8 cellular contexts compared by ENCODE assay signal in genomic region chr5:134905246-134905996, GRCh38. TPM values are rescaled to one million over a fixed set of nuclear protein-coding genes. Genes with fewer than 3 reads are reported as not detected.
DNase-seq lines count a peak whose midpoint lies in the region; ATAC-seq, FAIRE-seq and TF ChIP-seq lines count a peak whose summit lies in the region.

No MANE protein-coding gene starts in this region.

- H3K4me3 ChIP-seq in HUES48 (ENCODE audit: low read depth, low read length) (peak overlapping the region; percentile 100), Panc1 (ENCODE audit: low read depth in 2 of 2, low read length in 2 of 2) (peak overlapping the region; percentile 70 to 75), fibroblast of mammary gland (ENCODE audit: control insufficient read depth, low read depth, low read length) (peak overlapping the region; percentile 84), stomach (peak overlapping the region; percentile 72 to 89 (median 81))

- 0 to 2% (median 0%) methylated on average over 41 to 54 of the region's 54 CpGs for WGBS in stomach, 5 donors

- peaks cover 4% of the 10 kb centered on the region for H3K36me3 Mint-ChIP-seq in nephron (ENCODE audit: low read depth)

- no peak for FAIRE-seq in D721Med (lab: Jason Lieb, UNC)

- H3K4me3 Mint-ChIP-seq in nephron = peak overlapping the region; percentile 92 to 93 (median 93)

- DNase-seq in D721Med (ENCODE audit: insufficient read length, low spot score) (no peak), Panc1 (ENCODE audit: low read depth, low spot score) (peak; percentile 50), activated T-helper 1 cell treated with Interleukin-2 at 50 U/mL for 16 hours (ENCODE audit: low read depth) (peak; percentile 26), fibroblast of mammary gland (ENCODE audit: low read depth) (peak; percentile 82), stomach (peak; percentile 58)

- BruUV-seq in Panc1 (replicated peaks; lab: Mats Ljungman, UMichigan) = no TSS peak

- H3K36me3 ChIP-seq in HUES48 (ENCODE audit: control insufficient read depth, insufficient read depth, low read length) (peaks cover 10% of the 10 kb centered on the region), Panc1 (ENCODE audit: control insufficient read depth, insufficient read depth, low read length) (no peaks in the 10 kb centered on the region; the same call in 1 of the 2 replicates), stomach (peaks cover 0 to 31% (median 23%) of the 10 kb centered on the region in 4 donors)

- no peaks in the 10 kb centered on the region for H3K9me3 Mint-ChIP-seq in nephron

- POLR2A ChIA-PET in Panc1 (lab: Charles Lee) = no interaction called here

- peak overlapping the region; percentile 98 for H3K9ac ChIP-seq in HUES48 (ENCODE audit: low read depth, low read length)

- ATAC-seq in GM21367 (IDR thresholded peaks at IDR 0.05; ENCODE audit: unreplicated experiment) (peak; percentile 27), Panc1 (peak; percentile 76)

- peak overlapping the region; percentile 99 to 100 (median 99) for H3K27ac Mint-ChIP-seq in nephron

- H3K27me3 ChIP-seq in HUES48 (ENCODE audit: control insufficient read depth, insufficient read depth, low read length) (no peaks in the 10 kb centered on the region), Panc1 (ENCODE audit: control insufficient read depth, insufficient read depth, low read length) (no peaks in the 10 kb centered on the region), stomach (no peaks in the 10 kb centered on the region)

- no peaks in the 10 kb centered on the region for H3K9me3 ChIP-seq in HUES48 (ENCODE audit: control insufficient read depth, insufficient read depth, low read length)
- no peaks in the 10 kb centered on the region for H3K9me3 ChIP-seq in Panc1 (ENCODE audit: control insufficient read depth, insufficient read depth, low read depth, low read length)
- H3K9me3 ChIP-seq in stomach = no peaks in the 10 kb centered on the region

- peak; percentile 76 for TF ChIP-seq CTCF in D721Med (IDR thresholded peaks at IDR 0.05; ENCODE audit: insufficient read depth, missing control alignments)
- peak; percentile 84 for TF ChIP-seq CTCF in Panc1 (IDR thresholded peaks at IDR 0.05)
- peak; percentile 65 for TF ChIP-seq CTCF in fibroblast of mammary gland (conservative IDR thresholded peaks at IDR 0.05; ENCODE audit: control insufficient read depth, insufficient read depth, low read depth, low read length)
- peak; percentile 77 to 88 (median 80) for TF ChIP-seq CTCF in nephron (IDR thresholded peaks at IDR 0.05; ENCODE audit: unreplicated experiment in 3 of 3)
- peak in 5 of 7 experiments; percentile 62 to 81 (median 65) for TF ChIP-seq CTCF in stomach (IDR thresholded peaks at IDR 0.05)

- peaks cover 5% of the 10 kb centered on the region for H3K4me1 Mint-ChIP-seq in nephron

- H3K27ac ChIP-seq in HUES48 (ENCODE audit: low read depth, low read length) (peak overlapping the region; percentile 95), Panc1 (ENCODE audit: low read length) (peak overlapping the region; percentile 93), stomach (peak overlapping the region; percentile 98 to 100 (median 98))

- intact Hi-C loops in Panc1 (cut with micrococcal nuclease; ENCODE audit: unreplicated experiment) (no loop called here), stomach (cut with DNase I; ENCODE audit: low total_unique reads) (loop anchor here (10.0 kb wide), 1 partner anchor 61 kb away; the partner anchor contains the start of gene C5orf24)

- H3K27me3 Mint-ChIP-seq in nephron (ENCODE audit: low read depth) = no peaks in the 10 kb centered on the region

- CTCF ChIA-PET in Panc1 (lab: Charles Lee) = interaction anchor here (1.2 kb wide), 1 partner anchor 288 kb away, joined by 3 read pairs; no protein-coding TSS in a partner anchor

- TF ChIP-seq POLR2A in stomach (IDR thresholded peaks at IDR 0.05) = no peak

- in situ Hi-C loops in Panc1 (cut with HindIII; ENCODE audit: low pct_unique_long_range_greater_than_20kb, low sequenced_read_pairs) = no loop called here

- H3K4me1 ChIP-seq in HUES48 (ENCODE audit: control insufficient read depth, insufficient read depth, low read length) = no peaks in the 10 kb centered on the region; the same call in 1 of the 2 replicates
- H3K4me1 ChIP-seq in Panc1 (ENCODE audit: control insufficient read depth, insufficient read depth, low read length) = peaks cover 7% of the 10 kb centered on the region; the same call in 1 of the 2 replicates
- peaks cover 0 to 24% (median 7%) of the 10 kb centered on the region in 4 donors for H3K4me1 ChIP-seq in stomach

- TF ChIP-seq EP300 in stomach (IDR thresholded peaks at IDR 0.05) = no peak

RNA-seq across cellular contexts. Expression of gene PCBD2, which starts 0.5 kb away (rescaled TPM):
- total RNA-seq in Panc1 (2021; ENCODE audit: unreplicated experiment) = 19.8 TPM
- 12.3 TPM for polyA plus RNA-seq in Panc1 (2012; ENCODE audit: insufficient read length)
- total RNA-seq in stomach = 10 to 100 TPM in 2 of 5 donors, 1 to 10 TPM in 2, under 1 TPM in 1; under 0.01 to 18.5 (median 6.7) TPM
- 1 to 10 TPM; 5.7 to 7.9 (median 7.5) TPM for polyA plus RNA-seq in stomach

RNA-seq across cellular contexts. Expression of gene TXNDC15, which starts 31.2 kb away (rescaled TPM):
- 47.4 TPM for total RNA-seq in Panc1 (2021; ENCODE audit: unreplicated experiment)
- 69.6 TPM for polyA plus RNA-seq in Panc1 (2012; ENCODE audit: insufficient read length)
- total RNA-seq in stomach = 100 to 1,000 TPM in 1 of 5 donors, 10 to 100 TPM in 4; 15.9 to 221 (median 47.8) TPM
- 10 to 100 TPM; 28.4 to 53.0 (median 29.6) TPM for polyA plus RNA-seq in stomach

RNA-seq across cellular contexts. Expression of gene C5orf24, which starts 59.7 kb away (rescaled TPM):
- total RNA-seq in Panc1 (2021; ENCODE audit: unreplicated experiment) (51.7 TPM), stomach (10 to 100 TPM; 28.6 to 54.9 (median 43.9) TPM)
- polyA plus RNA-seq in Panc1 (2012; ENCODE audit: insufficient read length) = 34.8 TPM
- polyA plus RNA-seq in stomach = 10 to 100 TPM; 16.0 to 17.1 (median 16.5) TPM
